12 cellular contexts compared by ENCODE assay signal in the genomic region with DNA sequence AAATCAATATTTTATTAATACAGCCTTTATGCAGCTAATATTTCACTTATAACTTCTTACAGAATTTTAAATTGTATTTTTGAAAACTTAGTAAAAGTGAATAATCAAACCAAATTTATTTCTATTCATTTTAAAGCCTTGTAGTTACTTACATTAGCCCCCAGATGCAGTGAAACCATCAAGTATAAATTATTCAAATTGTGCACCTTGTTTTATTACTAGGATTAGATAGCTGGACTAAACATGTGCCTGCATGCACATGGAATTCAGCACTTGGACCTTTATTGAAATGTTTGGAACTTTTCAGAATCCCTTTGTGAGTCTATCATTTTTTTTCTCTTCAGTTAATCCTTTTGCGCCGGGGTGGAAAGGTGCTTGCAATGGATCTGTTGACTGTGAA. TPM values are rescaled to one million over a fixed set of nuclear protein-coding genes. Genes with fewer than 3 reads are reported as not detected.
DNase-seq lines count a peak whose midpoint lies in the region; ATAC-seq and TF ChIP-seq lines count a peak whose summit lies in the region.
"Had no signal": no experiment of that assay in that cellular context is flagged by ENCODE, and none has a peak within 500 bp of the region (broad histone marks: within the 10 kb centered on the region; RNA-seq: fewer than 3 reads in every experiment).

No MANE protein-coding gene starts in this region.

- H3K27ac Mint-ChIP-seq in CD8-positive, alpha-beta T cell: no peak overlapping the region
- H3K27ac Mint-ChIP-seq: naive thymus-derived CD8-positive, alpha-beta T cell had no signal

- no peaks in the 10 kb centered on the region for H3K79me2 ChIP-seq in mammary epithelial cell (ENCODE audit: insufficient read depth, low read length)

- no peaks in the 10 kb centered on the region for H4K20me1 ChIP-seq in mammary epithelial cell (ENCODE audit: insufficient read depth, low read length)

- WGBS in mammary epithelial cell (ENCODE audit: low coverage, missing lambda C conversion rate): 3% methylated on average over 2 of the region's 2 CpGs
- 52 to 83% (median 79%) methylated on average over 2 of the region's 2 CpGs for WGBS in psoas muscle, 3 donors
- WGBS in aorta, 2 donors: 80 to 87% methylated on average over 2 of the region's 2 CpGs

- intact Hi-C loops in mammary epithelial cell (cut with micrococcal nuclease): loop anchor here (1.0 to 10.0 kb wide), 4 partner anchors 52 to 239 kb away; a partner anchor contains a TSS
- intact Hi-C loops in psoas muscle (cut with DNase I): no loop called here
- intact Hi-C loops in aorta (cut with DNase I): loop anchor here (10.0 kb wide), 2 partner anchors 102 to 112 kb away; a partner anchor contains a TSS
- intact Hi-C loops in CD8-positive, alpha-beta T cell (cut with DNase I, micrococcal nuclease): no loop called here

- H2AFZ ChIP-seq in mammary epithelial cell (ENCODE audit: low read depth, low read length): peak overlapping the region; percentile 11

- H3K4me1 ChIP-seq in mammary epithelial cell (ENCODE audit: insufficient read depth, low read length) (peaks cover 5% of the 10 kb centered on the region), psoas muscle (no peaks in the 10 kb centered on the region), aorta (ENCODE audit: control insufficient read depth in 1 of 2, insufficient read depth in 2 of 2, low read length in 2 of 2) (no peaks in the 10 kb centered on the region)
- H3K4me1 ChIP-seq in CD8-positive, alpha-beta T cell (ENCODE audit: insufficient read depth, low read length): peaks cover 7% of the 10 kb centered on the region

- H3K36me3 Mint-ChIP-seq in CD8-positive, alpha-beta T cell: no peaks in the 10 kb centered on the region
- H3K36me3 Mint-ChIP-seq: naive thymus-derived CD8-positive, alpha-beta T cell had no signal

- TF ChIP-seq CTCF in mammary epithelial cell (conservative IDR thresholded peaks at IDR 0.05 in 1 of 2, IDR thresholded peaks at IDR 0.05 in 1 of 2; ENCODE audit: extremely low read depth in 1 of 2, insufficient read depth in 1 of 2, low read depth in 1 of 2, low read length in 2 of 2) (peak; percentile 51 to 62), psoas muscle (IDR thresholded peaks at IDR 0.05) (peak; percentile 28)
- TF ChIP-seq CTCF in CD8-positive, alpha-beta T cell (IDR thresholded peaks at IDR 0.05): no peak

- H3K27me3 ChIP-seq in mammary epithelial cell (ENCODE audit: insufficient read depth, low read length): peaks cover 8% of the 10 kb centered on the region
- H3K27me3 ChIP-seq in psoas muscle (ENCODE audit: insufficient read depth in 3 of 3, low read length in 2 of 3): peaks cover under 1 to 26% (median 11%) of the 10 kb centered on the region in 3 donors
- no peaks in the 10 kb centered on the region for H3K27me3 ChIP-seq in aorta (ENCODE audit: control insufficient read depth in 1 of 2, insufficient read depth in 2 of 2, low read length in 1 of 2)
- H3K27me3 ChIP-seq in CD8-positive, alpha-beta T cell (ENCODE audit: insufficient read depth, low read length): no peaks in the 10 kb centered on the region

- H3K9me3 Mint-ChIP-seq in CD8-positive, alpha-beta T cell: no peaks in the 10 kb centered on the region
- H3K9me3 Mint-ChIP-seq: naive thymus-derived CD8-positive, alpha-beta T cell had no signal

- H3K9me3 ChIP-seq in mammary epithelial cell (replicated peaks; ENCODE audit: insufficient read depth, low read length) (no peaks in the 10 kb centered on the region), psoas muscle (no peaks in the 10 kb centered on the region), aorta (ENCODE audit: control insufficient read depth, low read length) (no peaks in the 10 kb centered on the region)
- H3K9me3 ChIP-seq in CD8-positive, alpha-beta T cell (ENCODE audit: low read length): no peaks in the 10 kb centered on the region

- peaks cover 7% of the 10 kb centered on the region for H3K4me1 Mint-ChIP-seq in CD8-positive, alpha-beta T cell (ENCODE audit: low read depth)

- CTCF ChIA-PET in mammary epithelial cell (lab: Charles Lee; ENCODE audit: low non-redundant PET): interaction anchor here (0.7 kb wide), 3 partner anchors 108 to 346 kb away, joined by 4 to 7 read pairs (median 6); a partner anchor contains a TSS
- CTCF ChIA-PET in CD8-positive, alpha-beta T cell (lab: Charles Lee): interaction anchor here (1.6 kb wide), 1 partner anchor 251 kb away, joined by 7 read pairs; no protein-coding TSS in a partner anchor

- H3K9ac ChIP-seq in mammary epithelial cell (ENCODE audit: insufficient read depth, low read length): no peak overlapping the region

- no peak overlapping the region for H3K4me3 Mint-ChIP-seq in CD8-positive, alpha-beta T cell
- H3K4me3 Mint-ChIP-seq: naive thymus-derived CD8-positive, alpha-beta T cell had no signal

- H3K36me3 ChIP-seq in mammary epithelial cell (ENCODE audit: insufficient read depth, low read length): no peaks in the 10 kb centered on the region
- H3K36me3 ChIP-seq in psoas muscle (ENCODE audit: insufficient read depth in 1 of 2, low read depth in 1 of 2): no peaks in the 10 kb centered on the region
- H3K36me3 ChIP-seq in aorta (ENCODE audit: control insufficient read depth in 1 of 2, insufficient read depth in 2 of 2, low read length in 1 of 2): no peaks in the 10 kb centered on the region
- no peaks in the 10 kb centered on the region for H3K36me3 ChIP-seq in CD8-positive, alpha-beta T cell (ENCODE audit: insufficient read depth, low read length)

- H3K27me3 Mint-ChIP-seq in CD8-positive, alpha-beta T cell (ENCODE audit: low read depth): no peaks in the 10 kb centered on the region

- POLR2A ChIA-PET in CD8-positive, alpha-beta T cell (lab: Charles Lee): no interaction called here

- peak overlapping the region; percentile 12 for H3K4me2 ChIP-seq in mammary epithelial cell (ENCODE audit: insufficient read depth, low read depth, low read length)

- no peak overlapping the region for H3K27ac ChIP-seq in mammary epithelial cell (ENCODE audit: insufficient read depth, low read depth, low read length)
- no peak overlapping the region for H3K27ac ChIP-seq in psoas muscle
- H3K27ac ChIP-seq in aorta (ENCODE audit: low read depth in 1 of 2, low read length in 2 of 2): no peak overlapping the region
- H3K27ac ChIP-seq in CD8-positive, alpha-beta T cell (ENCODE audit: low read depth, low read length): no peak overlapping the region
- H3K27ac ChIP-seq: epithelial cell of prostate had no signal

- no TSS peak for BruUV-seq in mammary epithelial cell (replicated peaks; lab: Mats Ljungman, UMichigan)

- DNase-seq in NCI-H1436 (lab: John Stamatoyannopoulos, UW) (peak; percentile 0), NCI-H1436 treated with DMSO at 0.1 percent for 48 hours (lab: John Stamatoyannopoulos, UW) (no peak), M059J (ENCODE audit: low read depth) (peak; percentile 38), mammary epithelial cell (peak; percentile 32), psoas muscle (no peak), aorta (no peak), GM19240 (ENCODE audit: insufficient read length, low spot score) (no peak)
- DNase-seq in CD8-positive, alpha-beta T cell: no peak
- DNase-seq: activated effector memory CD4-positive, alpha-beta T cell treated with anti-CD3 and anti-CD28 coated beads, Interleukin-2, amount 50 U/mL, for 16 hours; NCI-H2029 treated with DMSO at 0.1 percent for 48 hours had no signal

- dilution Hi-C loops in mammary epithelial cell (cut with HindIII; ENCODE audit: low sequenced_read_pairs): loop anchor here (5.0 kb wide), 1 partner anchor 105 kb away; no protein-coding TSS in a partner anchor

- ATAC-seq in psoas muscle: no peak
- ATAC-seq in aorta (ENCODE audit: low FRiP score): no peak
- ATAC-seq in CD8-positive, alpha-beta T cell: no peak
- ATAC-seq: naive thymus-derived CD8-positive, alpha-beta T cell had no signal

- H3K4me3 ChIP-seq in mammary epithelial cell (replicated peaks in 1 of 3; ENCODE audit: insufficient read depth in 1 of 3, low read depth in 2 of 3, low read length in 3 of 3) (no peak overlapping the region), psoas muscle (no peak overlapping the region), aorta (ENCODE audit: low read length in 2 of 2) (no peak overlapping the region)
- no peak overlapping the region for H3K4me3 ChIP-seq in CD8-positive, alpha-beta T cell (ENCODE audit: low read depth, low read length)

- in situ Hi-C loops in mammary epithelial cell (cut with MboI; ENCODE audit: low sequenced_read_pairs in 2 of 2): no loop called here

RNA-seq across cellular contexts. Expression of a gene that starts 4.7 kb away (rescaled TPM):
- total RNA-seq in M059J (2014; rRNA removed; shearing (Covaris generic)): not detected in 2 replicates
- total RNA-seq in mammary epithelial cell (not detected), psoas muscle (not detected), aorta (not detected)
- polyA plus RNA-seq in mammary epithelial cell (not detected), psoas muscle (not detected), aorta (not detected)
- not detected for polyA minus RNA-seq in mammary epithelial cell
- not detected for total RNA-seq in CD8-positive, alpha-beta T cell
- polyA plus RNA-seq: naive thymus-derived CD8-positive, alpha-beta T cell had no signal

RNA-seq across cellular contexts. Expression of a gene that starts 8.6 kb away (rescaled TPM):
- not detected in 2 replicates for total RNA-seq in M059J (2014; rRNA removed; shearing (Covaris generic))
- under 1 TPM in 1 of 2 donors, not detected in 1; 0.02 TPM for total RNA-seq in mammary epithelial cell
- polyA plus RNA-seq in mammary epithelial cell: not detected
- polyA minus RNA-seq in mammary epithelial cell: not detected
- under 1 TPM; 0.12 to 0.82 (median 0.57) TPM for total RNA-seq in psoas muscle
- under 1 TPM; 0.01 to 0.14 (median 0.03) TPM for polyA plus RNA-seq in psoas muscle
- 1 to 10 TPM; 1.7 to 2.8 TPM for total RNA-seq in aorta
- polyA plus RNA-seq in aorta: under 1 TPM; 0.03 to 0.75 TPM
- total RNA-seq in CD8-positive, alpha-beta T cell: 10 to 100 TPM; 57.3 to 59.8 TPM

RNA-seq across cellular contexts. Expression of a gene that starts 45.7 kb away (rescaled TPM):
- 0.15 and 1.5 TPM in 2 replicates for total RNA-seq in M059J (2014; rRNA removed; shearing (Covaris generic))
- 1 to 10 TPM; 6.0 to 8.0 TPM for total RNA-seq in mammary epithelial cell
- 1.7 TPM for polyA plus RNA-seq in mammary epithelial cell
- polyA minus RNA-seq in mammary epithelial cell: not detected
- total RNA-seq in psoas muscle: 1 to 10 TPM in 1 of 4 donors, under 1 TPM in 3; 0.54 to 3.6 (median 0.93) TPM
- polyA plus RNA-seq in psoas muscle: 1 to 10 TPM in 1 of 3 donors, under 1 TPM in 2; 0.77 to 1.1 (median 1.00) TPM
- 10 to 100 TPM in 1 of 2 donors, 1 to 10 TPM in 1; 9.7 to 14.5 TPM for total RNA-seq in aorta
- 10 to 100 TPM; 16.7 to 30.1 TPM for polyA plus RNA-seq in aorta
- 10 to 100 TPM; 25.3 to 25.4 TPM for total RNA-seq in CD8-positive, alpha-beta T cell

RNA-seq across cellular contexts. Expression of a gene that starts 54.7 kb away (rescaled TPM):
- total RNA-seq in M059J (2014; rRNA removed; shearing (Covaris generic)): 28.9 and 42.7 TPM in 2 replicates
- total RNA-seq in mammary epithelial cell: 10 to 100 TPM; 36.2 to 53.3 TPM
- 20.1 TPM for polyA plus RNA-seq in mammary epithelial cell
- polyA minus RNA-seq in mammary epithelial cell: 55.2 TPM
- total RNA-seq in psoas muscle: 10 to 100 TPM; 16.9 to 25.1 (median 22.0) TPM
- 10 to 100 TPM; 18.7 to 66.9 (median 23.6) TPM for polyA plus RNA-seq in psoas muscle
- total RNA-seq in aorta: 10 to 100 TPM; 44.2 to 45.0 TPM
- polyA plus RNA-seq in aorta: 10 to 100 TPM; 50.4 to 74.0 TPM
- total RNA-seq in CD8-positive, alpha-beta T cell: 100 to 1,000 TPM; 136 to 140 TPM

RNA-seq across cellular contexts. Expression of a gene that starts 54.8 kb away (rescaled TPM):
- total RNA-seq in M059J (2014; rRNA removed; shearing (Covaris generic)): not detected in 2 replicates
- total RNA-seq in mammary epithelial cell: not detected
- polyA plus RNA-seq in mammary epithelial cell: not detected
- not detected for polyA minus RNA-seq in mammary epithelial cell
- not detected for total RNA-seq in psoas muscle
- polyA plus RNA-seq in psoas muscle: under 1 TPM in 1 of 3 donors, not detected in 2; 0.04 TPM
- total RNA-seq in aorta: not detected
- not detected for polyA plus RNA-seq in aorta
- total RNA-seq in CD8-positive, alpha-beta T cell: not detected
- polyA plus RNA-seq: naive thymus-derived CD8-positive, alpha-beta T cell had no signal

Comparison
In these comparisons a context has a peak if more than half of its experiments do, and no peak if none do; other contexts are left out.
1. DNase-seq: peak in NCI-H1436 (single experiment), M059J (single experiment) and mammary epithelial cell (single experiment); none in NCI-H1436 treated with DMSO at 0.1 percent for 48 hours (single experiment), psoas muscle (0 of 2), aorta (0 of 2), GM19240 (single experiment) and CD8-positive, alpha-beta T cell (0 of 7).
2. RNA of a gene that starts 8.6 kb away (total RNA-seq): 57.3 to 59.8 TPM in CD8-positive, alpha-beta T cell; 1.7 to 2.8 TPM in aorta, 0.12 to 0.82 TPM in psoas muscle, 0.02 TPM in mammary epithelial cell and not detected in M059J; every median in the first group is over 10 times any median in the second.
3. intact Hi-C loops: an anchor here in mammary epithelial cell (1.0 to 10.0 kb wide) and aorta (10.0 kb wide); none called in psoas muscle and CD8-positive, alpha-beta T cell.